In genomic region chr9:94941211-94941875, GRCh38 we compare ENCODE assay signal across 12 cellular contexts.
DNase-seq lines count a peak whose midpoint lies in the region; ATAC-seq and TF ChIP-seq lines count a peak whose summit lies in the region.
"Had no signal": no experiment of that assay in that cellular context is flagged by ENCODE, and none has a peak within 500 bp of the region (broad histone marks: within the 10 kb centered on the region; RNA-seq: fewer than 3 reads in every experiment).

No MANE protein-coding gene starts in this region.

- no peaks in the 10 kb centered on the region for H3K27me3 Mint-ChIP-seq in activated T-helper 17 cell treated with anti-CD3 and anti-CD28 coated beads, Interleukin-2, amount 50 U/mL, for 72 hours

- no peak for ATAC-seq in activated T-helper 17 cell treated with anti-CD3 and anti-CD28 coated beads, Interleukin-2, amount 50 U/mL, for 72 hours (replicated peaks)
- peak; percentile 55 for ATAC-seq in left lung
- ATAC-seq in GM21447 (IDR thresholded peaks at IDR 0.05; ENCODE audit: unreplicated experiment) = no peak

- no peaks in the 10 kb centered on the region for H3K9me3 ChIP-seq in left lung
- no peaks in the 10 kb centered on the region for H3K9me3 ChIP-seq in smooth muscle cell (replicated peaks; ENCODE audit: low read depth)
- no peaks in the 10 kb centered on the region for H3K9me3 ChIP-seq in adrenal gland (replicated peaks in 1 of 3)
- H3K9me3 ChIP-seq: testis had no signal

- peaks cover 27 to 31% of the 10 kb centered on the region in 2 donors for H3K4me1 ChIP-seq in left lung
- peaks cover 6% of the 10 kb centered on the region for H3K4me1 ChIP-seq in smooth muscle cell (ENCODE audit: low read depth)
- peaks cover 5 to 32% of the 10 kb centered on the region in 2 donors for H3K4me1 ChIP-seq in adrenal gland (replicated peaks in 1 of 2)

- H3K27ac ChIP-seq in left lung = peak overlapping the region; percentile 42 to 45
- peak overlapping the region; percentile 50 for H3K27ac ChIP-seq in smooth muscle cell (ENCODE audit: low read depth)
- peak overlapping the region in 1 of 5 donors; percentile 25 for H3K27ac ChIP-seq in adrenal gland
- H3K27ac ChIP-seq: testis had no signal

- peaks cover 5% of the 10 kb centered on the region for H3K9me3 Mint-ChIP-seq in activated T-helper 17 cell treated with anti-CD3 and anti-CD28 coated beads, Interleukin-2, amount 50 U/mL, for 72 hours
- H3K9me3 Mint-ChIP-seq: T-helper 2 cell treated with Interferon-gamma antibody and Interleukin-4, amounts not matched to agents 5 μg/mL and 100 μg/mL, for 36 hours had no signal

- H3K79me2 ChIP-seq in smooth muscle cell (ENCODE audit: low read depth) = peaks cover 18% of the 10 kb centered on the region

- H3K27me3 ChIP-seq in left lung (no peaks in the 10 kb centered on the region), smooth muscle cell (ENCODE audit: low read depth) (no peaks in the 10 kb centered on the region), adrenal gland (no peaks in the 10 kb centered on the region)
- H3K27me3 ChIP-seq: testis had no signal

- WGBS in smooth muscle cell (ENCODE audit: low lambda C conversion rate) = 84% methylated on average over 3 of the region's 3 CpGs
- WGBS in adrenal gland, 4 donors = 78 to 88% (median 81%) methylated on average over 3 of the region's 3 CpGs

- no peak overlapping the region for H3K4me3 Mint-ChIP-seq in activated T-helper 17 cell treated with anti-CD3 and anti-CD28 coated beads, Interleukin-2, amount 50 U/mL, for 72 hours
- H3K4me3 Mint-ChIP-seq: T-helper 2 cell treated with Interferon-gamma antibody and Interleukin-4, amounts not matched to agents 5 μg/mL and 100 μg/mL, for 36 hours had no signal

- TF ChIP-seq POLR2A in adrenal gland (IDR thresholded peaks at IDR 0.05) = no peak

- peaks cover 4% of the 10 kb centered on the region for H3K4me1 Mint-ChIP-seq in activated T-helper 17 cell treated with anti-CD3 and anti-CD28 coated beads, Interleukin-2, amount 50 U/mL, for 72 hours

- H4K20me1 ChIP-seq in smooth muscle cell (ENCODE audit: low read depth) = no peaks in the 10 kb centered on the region

- no peak overlapping the region for H2AFZ ChIP-seq in smooth muscle cell (ENCODE audit: low read depth)

- no peak overlapping the region for H3K9ac ChIP-seq in smooth muscle cell (ENCODE audit: low read depth)

- H3K4me3 ChIP-seq in left lung = no peak overlapping the region
- no peak overlapping the region for H3K4me3 ChIP-seq in smooth muscle cell
- no peak overlapping the region for H3K4me3 ChIP-seq in adrenal gland
- H3K4me3 ChIP-seq: testis had no signal

- peaks cover 14% of the 10 kb centered on the region for H3F3A ChIP-seq in smooth muscle cell (ENCODE audit: low read depth)

- peak overlapping the region; percentile 5 for H3K27ac Mint-ChIP-seq in activated T-helper 17 cell treated with anti-CD3 and anti-CD28 coated beads, Interleukin-2, amount 50 U/mL, for 72 hours
- H3K27ac Mint-ChIP-seq: T-helper 2 cell treated with Interferon-gamma antibody and Interleukin-4, amounts not matched to agents 5 μg/mL and 100 μg/mL, for 36 hours had no signal

- TF ChIP-seq CTCF in left lung (IDR thresholded peaks at IDR 0.05) = no peak
- TF ChIP-seq CTCF in smooth muscle cell (IDR thresholded peaks at IDR 0.05; ENCODE audit: borderline replicate concordance, insufficient read depth, poor library complexity, severe bottlenecking) = no peak
- no peak for TF ChIP-seq CTCF in adrenal gland (IDR thresholded peaks at IDR 0.05)
- TF ChIP-seq CTCF in GM20000 (IDR thresholded peaks at IDR 0.05; ENCODE audit: extremely low read depth, missing control alignments) = no peak

- H3K36me3 ChIP-seq in left lung (no peaks in the 10 kb centered on the region), smooth muscle cell (ENCODE audit: low read depth) (no peaks in the 10 kb centered on the region), adrenal gland (replicated peaks in 1 of 2) (no peaks in the 10 kb centered on the region)

- peak overlapping the region; percentile 0 for H3K4me2 ChIP-seq in smooth muscle cell

- intact Hi-C loops in left lung (cut with DNase I) (no loop called here), adrenal gland (cut with DNase I) (no loop called here)

- no peaks in the 10 kb centered on the region for H3K36me3 Mint-ChIP-seq in activated T-helper 17 cell treated with anti-CD3 and anti-CD28 coated beads, Interleukin-2, amount 50 U/mL, for 72 hours (ENCODE audit: low read depth)

- peak; percentile 32 for DNase-seq in ELR (ENCODE audit: low read depth)
- DNase-seq in left lung = no peak
- DNase-seq in smooth muscle cell (lab: John Stamatoyannopoulos, UW; ENCODE audit: unreplicated experiment) = no peak
- DNase-seq in adrenal gland = no peak
- DNase-seq in GM20000 (ENCODE audit: low spot score) = no peak
- DNase-seq in activated effector memory CD4-positive, alpha-beta T cell treated with Interleukin-2 at 50 U/mL for 16 hours = no peak
- DNase-seq: activated CD8-positive, alpha-beta memory T cell treated with anti-CD3 and anti-CD28 coated beads, Interleukin-2, amount 50 U/mL, for 48 hours; DMS79; testis had no signal
